ENCODE assay signal across 13 cellular contexts in the genomic region with DNA sequence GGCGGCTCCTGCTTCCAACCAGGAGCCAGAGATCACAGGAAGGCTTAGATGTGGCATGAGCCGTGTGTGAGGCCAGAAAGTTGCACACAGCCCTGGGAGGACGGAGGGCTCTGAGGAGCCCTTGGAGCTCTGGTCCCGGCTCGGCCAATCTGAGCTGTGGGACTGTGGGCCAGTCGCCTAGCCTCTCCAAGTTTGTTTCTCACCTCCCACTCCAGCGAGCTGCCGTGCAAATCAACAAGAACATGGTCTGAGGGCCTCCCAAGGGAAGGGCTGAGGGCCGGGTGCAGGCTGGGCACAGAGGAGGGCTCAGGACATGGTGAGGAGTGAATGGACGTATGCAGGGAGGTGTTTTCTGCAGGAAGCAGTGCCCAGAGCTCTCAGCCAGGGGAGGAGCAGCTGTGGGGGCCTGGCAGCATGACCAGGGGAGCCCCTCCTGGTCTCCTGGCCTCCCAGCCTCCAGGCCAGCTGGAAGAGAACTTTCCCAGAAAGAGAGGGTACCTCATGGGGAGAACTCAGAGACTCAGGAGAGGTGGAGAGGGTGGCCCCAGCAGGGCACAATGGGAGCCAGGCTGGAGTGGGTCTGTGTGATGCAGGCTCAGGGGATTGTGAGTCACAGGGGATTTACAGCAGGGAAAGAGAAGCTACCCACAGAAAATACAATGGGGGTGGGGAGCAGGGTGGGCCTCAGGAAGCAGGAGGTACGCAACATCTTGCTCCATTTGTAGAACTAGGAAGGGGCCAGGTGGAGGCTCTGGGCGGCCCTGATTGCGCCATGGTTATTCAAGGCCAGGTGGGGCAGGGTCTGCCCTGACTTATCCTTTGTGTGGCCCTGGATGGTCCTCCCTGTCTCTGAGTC. TPM values are rescaled to one million over a fixed set of nuclear protein-coding genes. Genes with fewer than 3 reads are reported as not detected.
DNase-seq lines count a peak whose midpoint lies in the region; ATAC-seq, FAIRE-seq and TF ChIP-seq lines count a peak whose summit lies in the region.
"Had no signal": no experiment of that assay in that cellular context is flagged by ENCODE, and none has a peak within 500 bp of the region (broad histone marks: within the 10 kb centered on the region; RNA-seq: fewer than 3 reads in every experiment).

No MANE protein-coding gene starts in this region.

- H3K14ac ChIP-seq in neuronal stem cell (ENCODE audit: low read length), result no peak overlapping the region

- H3K36me3 ChIP-seq in Karpas-422 (ENCODE audit: insufficient read depth, low read length) (no peaks in the 10 kb centered on the region), neuronal stem cell (replicated peaks in 1 of 2; ENCODE audit: control insufficient read depth in 2 of 2, insufficient read depth in 2 of 2, low read length in 2 of 2) (peaks cover 0 to 2% of the 10 kb centered on the region in 2 donors)
- H3K36me3 ChIP-seq: cardiac muscle cell had no signal

- H3K4me2 ChIP-seq in Karpas-422 (ENCODE audit: low read depth, low read length, poor library complexity, severe bottlenecking), result peak overlapping the region; percentile 66
- no peak overlapping the region for H3K4me2 ChIP-seq in neuronal stem cell (ENCODE audit: insufficient read depth, low read length, poor library complexity, severe bottlenecking)

- DNase-seq in Daoy (ENCODE audit: low read depth) (peak; percentile 46), Karpas-422 (peak; percentile 82), neuronal stem cell (ENCODE audit: low spot score) (no peak), COLO668 (lab: John Stamatoyannopoulos, UW; ENCODE audit: unreplicated experiment) (no peak), H54 (ENCODE audit: insufficient read length, low spot score) (no peak), NCI-H2227 treated with DMSO at 0.1 percent for 48 hours (lab: John Stamatoyannopoulos, UW) (no peak)
- no peak for DNase-seq in activated naive CD4-positive, alpha-beta T cell treated with anti-CD3 and anti-CD28 coated beads, Interleukin-2, amount 50 U/mL, for 72 hours (ENCODE audit: low spot score in 2 of 2)
- DNase-seq: KBM-7, NCI-H524 treated with DMSO at 0.1 percent for 48 hours, trophoblast cell had no signal

- peaks cover 5 to 29% of the 10 kb centered on the region in 2 donors for H3K36me3 Mint-ChIP-seq in activated naive CD4-positive, alpha-beta T cell treated with anti-CD3 and anti-CD28 coated beads, Interleukin-2, amount 50 U/mL, for 72 hours

- H3K9ac ChIP-seq in Karpas-422 (ENCODE audit: low read length) (peak overlapping the region; percentile 63), neuronal stem cell (ENCODE audit: low read depth, low read length, poor library complexity) (peak overlapping the region; percentile 50)

- H4K8ac ChIP-seq in neuronal stem cell (ENCODE audit: low read depth, low read length), result no peak overlapping the region

- no peak overlapping the region for H2BK120ac ChIP-seq in neuronal stem cell (ENCODE audit: low read depth, low read length)

- peak; percentile 39 to 54 for ATAC-seq in activated naive CD4-positive, alpha-beta T cell treated with anti-CD3 and anti-CD28 coated beads, Interleukin-2, amount 50 U/mL, for 72 hours
- no peak for ATAC-seq in HG02571 (IDR thresholded peaks at IDR 0.05; ENCODE audit: unreplicated experiment)

- H3K4me3 ChIP-seq in Karpas-422 (ENCODE audit: low read length) (peak overlapping the region; percentile 31), neuronal stem cell (ENCODE audit: low read length in 2 of 2) (peak overlapping the region in 1 of 2 donors; percentile 19)
- H3K4me3 ChIP-seq: cardiac muscle cell had no signal

- no peaks in the 10 kb centered on the region for H3K9me3 Mint-ChIP-seq in activated naive CD4-positive, alpha-beta T cell treated with anti-CD3 and anti-CD28 coated beads, Interleukin-2, amount 50 U/mL, for 72 hours

- H3K79me1 ChIP-seq in neuronal stem cell (ENCODE audit: low read depth, low read length), result no peaks in the 10 kb centered on the region

- no peak for FAIRE-seq in H54 (lab: Jason Lieb, UNC)

- no peak overlapping the region for H3K4ac ChIP-seq in neuronal stem cell (ENCODE audit: low read length)

- no CpG with 5 or more reads among the region's 13 CpGs for WGBS in neuronal stem cell (ENCODE audit: extremely low coverage in 2 of 2, insufficient read length in 2 of 2, insufficient replicate concordance in 1 of 2), 2 donors

- H3K27me3 ChIP-seq in Karpas-422 (ENCODE audit: low read length), result no peaks in the 10 kb centered on the region
- peaks cover 0 to 45% (median 3%) of the 10 kb centered on the region in 3 experiments for H3K27me3 ChIP-seq in neuronal stem cell (ENCODE audit: control insufficient read depth in 3 of 3, insufficient read depth in 3 of 3, low read depth in 1 of 3, low read length in 3 of 3)
- H3K27me3 ChIP-seq: cardiac muscle cell had no signal

- H3K23ac ChIP-seq in neuronal stem cell (ENCODE audit: low read depth, low read length, poor library complexity), result peak overlapping the region; percentile 86

- H2AFZ ChIP-seq in Karpas-422 (ENCODE audit: low read length), result no peak overlapping the region
- H2AFZ ChIP-seq in neuronal stem cell (ENCODE audit: low read length), result peak overlapping the region; percentile 30

- peaks cover 76% of the 10 kb centered on the region for H3K4me1 ChIP-seq in Karpas-422 (ENCODE audit: low read length)
- H3K4me1 ChIP-seq in neuronal stem cell (ENCODE audit: control insufficient read depth in 2 of 2, insufficient read depth in 1 of 2, low read depth in 1 of 2, low read length in 2 of 2), result peaks cover 0 to 1% of the 10 kb centered on the region in 2 donors

- peak overlapping the region; percentile 83 for H2AK5ac ChIP-seq in neuronal stem cell (ENCODE audit: low read depth, low read length)

- H2BK12ac ChIP-seq in neuronal stem cell (ENCODE audit: low read length), result no peak overlapping the region

- peak overlapping the region; percentile 59 for H2BK5ac ChIP-seq in neuronal stem cell (ENCODE audit: low read length)

- H3K18ac ChIP-seq in neuronal stem cell (ENCODE audit: low read length), result peak overlapping the region; percentile 77

- peak overlapping the region; percentile 80 to 93 for H3K27ac Mint-ChIP-seq in activated naive CD4-positive, alpha-beta T cell treated with anti-CD3 and anti-CD28 coated beads, Interleukin-2, amount 50 U/mL, for 72 hours

- H3K9me2 ChIP-seq in Karpas-422 (replicated peaks; ENCODE audit: insufficient read depth, low read length), result no peaks in the 10 kb centered on the region

- peaks cover 7% of the 10 kb centered on the region; the same call in 1 of the 2 replicates for H4K20me1 ChIP-seq in Karpas-422 (ENCODE audit: insufficient read depth, low read depth, low read length)

- H2BK15ac ChIP-seq in neuronal stem cell (ENCODE audit: low read length), result peak overlapping the region; percentile 38

- H3K9me3 ChIP-seq in Karpas-422 (ENCODE audit: low read length), result no peaks in the 10 kb centered on the region
- peaks cover 0 to 2% of the 10 kb centered on the region in 2 donors for H3K9me3 ChIP-seq in neuronal stem cell (replicated peaks in 1 of 2; ENCODE audit: control insufficient read depth in 2 of 2, insufficient read depth in 1 of 2, low read depth in 1 of 2, low read length in 2 of 2)

- no peaks in the 10 kb centered on the region for H3K79me2 ChIP-seq in Karpas-422 (ENCODE audit: low read length)

- no peak for TF ChIP-seq POLR2A in H54 (IDR thresholded peaks at IDR 0.05; ENCODE audit: low read depth, low read length)

- H4K91ac ChIP-seq in neuronal stem cell (ENCODE audit: low read depth, low read length, poor library complexity), result no peak overlapping the region

- H3K27ac ChIP-seq in Karpas-422 (ENCODE audit: low read length), result peak overlapping the region; percentile 79
- H3K27ac ChIP-seq in neuronal stem cell (replicated peaks; ENCODE audit: low read length), result no peak overlapping the region
- H3K27ac ChIP-seq: cardiac muscle cell had no signal

RNA-seq across cellular contexts. Expression of gene PSTPIP1, which starts 24.8 kb away (rescaled TPM):
- 0.11 TPM in 1 of 2 replicates, not detected in the other for total RNA-seq in Daoy (2014; rRNA removed; shearing (Covaris generic))
- 13.1 and 40.4 TPM in 2 replicates for total RNA-seq in Karpas-422 (2014; rRNA removed; shearing (Covaris generic); ENCODE audit: low replicate concordance)
- total RNA-seq in activated naive CD4-positive, alpha-beta T cell treated with anti-CD3 and anti-CD28 coated beads, Interleukin-2, amount 50 U/mL, for 72 hours, result 100 to 1,000 TPM in 1 of 2 donors, 10 to 100 TPM in 1; 95.5 to 149 TPM
- 2.0 TPM for polyA plus RNA-seq in neuronal stem cell (2013, experiment 1 of 2)
- polyA plus RNA-seq in neuronal stem cell (2013, experiment 2 of 2), result 1.8 TPM
- total RNA-seq: glomerular endothelial cell had no signal

RNA-seq across cellular contexts. Expression of gene TSPAN3, which starts 51.2 kb away (rescaled TPM):
- 144 and 181 TPM in 2 replicates for total RNA-seq in Daoy (2014; rRNA removed; shearing (Covaris generic))
- 163 and 205 TPM in 2 replicates for total RNA-seq in Karpas-422 (2014; rRNA removed; shearing (Covaris generic); ENCODE audit: low replicate concordance)
- total RNA-seq in activated naive CD4-positive, alpha-beta T cell treated with anti-CD3 and anti-CD28 coated beads, Interleukin-2, amount 50 U/mL, for 72 hours, result 10 to 100 TPM in 1 of 2 donors, 1 to 10 TPM in 1; 6.9 to 27.1 TPM
- polyA plus RNA-seq in neuronal stem cell (2013, experiment 1 of 2), result 251 TPM
- polyA plus RNA-seq in neuronal stem cell (2013, experiment 2 of 2), result 239 TPM

Comparison
In these comparisons a context has a peak if more than half of its experiments do, and no peak if none do; other contexts are left out.
1. DNase-seq: peak in Daoy (single experiment) and Karpas-422 (single experiment); none in activated naive CD4-positive, alpha-beta T cell treated with anti-CD3 and anti-CD28 coated beads, Interleukin-2, amount 50 U/mL, for 72 hours (0 of 2), neuronal stem cell (single experiment), COLO668 (single experiment), H54 (single experiment) and NCI-H2227 treated with DMSO at 0.1 percent for 48 hours (single experiment).
2. RNA of gene PSTPIP1, which starts 24.8 kb away (total RNA-seq): 95.5 to 149 TPM in activated naive CD4-positive, alpha-beta T cell treated with anti-CD3 and anti-CD28 coated beads, Interleukin-2, amount 50 U/mL, for 72 hours and 13.1 to 40.4 TPM in Karpas-422; 0.11 TPM in Daoy; every median in the first group is over 10 times any median in the second.